8 cellular contexts compared by ENCODE assay signal in genomic region chr12:14403711-14404164, GRCh38. TPM values are rescaled to one million over a fixed set of nuclear protein-coding genes. Genes with fewer than 3 reads are reported as not detected.
A peak's percentile ranks its signal among the peaks of the same experiment; 100 is the strongest.
DNase-seq lines count a peak whose midpoint lies in the region; ATAC-seq and TF ChIP-seq lines count a peak whose summit lies in the region.

No MANE protein-coding gene starts in this region.

- H3K36me3 ChIP-seq in kidney epithelial cell (ENCODE audit: control insufficient read depth, insufficient read depth, low read length) = no peaks in the 10 kb centered on the region

- peak; percentile 54 for ATAC-seq in activated CD8-positive, alpha-beta memory T cell treated with anti-CD3 and anti-CD28 coated beads, Interleukin-2, amount 10 ng/mL, durations not matched to agents 7 days and 5 days
- ATAC-seq in HG03175 (IDR thresholded peaks at IDR 0.05; ENCODE audit: unreplicated experiment) = peak; percentile 79

- peaks cover 72% of the 10 kb centered on the region for H3K4me1 Mint-ChIP-seq in activated CD8-positive, alpha-beta memory T cell treated with anti-CD3 and anti-CD28 coated beads, Interleukin-2, amount 10 ng/mL, durations not matched to agents 7 days and 5 days
- peaks cover 54% of the 10 kb centered on the region for H3K4me1 Mint-ChIP-seq in brain

- H3K36me3 Mint-ChIP-seq in activated CD8-positive, alpha-beta memory T cell treated with anti-CD3 and anti-CD28 coated beads, Interleukin-2, amount 10 ng/mL, durations not matched to agents 7 days and 5 days = peaks cover 50% of the 10 kb centered on the region
- H3K36me3 Mint-ChIP-seq in brain = peaks cover 77% of the 10 kb centered on the region

- H3K4me3 Mint-ChIP-seq in activated CD8-positive, alpha-beta memory T cell treated with anti-CD3 and anti-CD28 coated beads, Interleukin-2, amount 10 ng/mL, durations not matched to agents 7 days and 5 days = peak overlapping the region; percentile 76
- peak overlapping the region; percentile 67 to 83 (median 79) for H3K4me3 Mint-ChIP-seq in brain

- TF ChIP-seq CTCF in brain (conservative IDR thresholded peaks at IDR 0.05) (no peak), kidney epithelial cell (IDR thresholded peaks at IDR 0.05; ENCODE audit: insufficient read depth, low read length, poor library complexity, severe bottlenecking) (no peak)

- CTCF ChIA-PET in activated CD8-positive, alpha-beta memory T cell treated with anti-CD3 and anti-CD28 coated beads, Interleukin-2, amount 10 ng/mL, durations not matched to agents 7 days and 5 days (lab: Charles Lee) = interaction anchor here (3.1 to 3.7 kb wide), 2 partner anchors 13 to 17 kb away, joined by 9 to 30 read pairs; no protein-coding TSS in a partner anchor

- no peaks in the 10 kb centered on the region for H3K27me3 ChIP-seq in kidney epithelial cell (ENCODE audit: control insufficient read depth, insufficient read depth, low read length)

- DNase-seq in activated CD8-positive, alpha-beta memory T cell treated with anti-CD3 and anti-CD28 coated beads, Interleukin-2, amount 10 ng/mL, durations not matched to agents 7 days and 5 days = no peak
- DNase-seq in activated CD8-positive, alpha-beta memory T cell treated with anti-CD3 and anti-CD28 coated beads, Interleukin-2, amount 50 U/mL, for 48 hours = no peak
- peak; percentile 93 for DNase-seq in NCI-H446 (lab: John Stamatoyannopoulos, UW)
- peak; percentile 31 for DNase-seq in kidney epithelial cell (ENCODE audit: low read depth)
- DNase-seq in stromal cell of bone marrow (ENCODE audit: low read depth) = peak; percentile 82
- no peak for DNase-seq in cortex of kidney (lab: John Stamatoyannopoulos, UW)

- no peaks in the 10 kb centered on the region for H3K27me3 Mint-ChIP-seq in activated CD8-positive, alpha-beta memory T cell treated with anti-CD3 and anti-CD28 coated beads, Interleukin-2, amount 10 ng/mL, durations not matched to agents 7 days and 5 days
- no peaks in the 10 kb centered on the region for H3K27me3 Mint-ChIP-seq in brain

- H3K4me3 ChIP-seq in kidney epithelial cell (ENCODE audit: low read depth, low read length) = no peak overlapping the region

- H3K9me3 Mint-ChIP-seq in activated CD8-positive, alpha-beta memory T cell treated with anti-CD3 and anti-CD28 coated beads, Interleukin-2, amount 10 ng/mL, durations not matched to agents 7 days and 5 days (ENCODE audit: low read depth) = no peaks in the 10 kb centered on the region
- H3K9me3 Mint-ChIP-seq in brain = peaks cover 36 to 66% (median 58%) of the 10 kb centered on the region in 5 experiments

- H3K27ac Mint-ChIP-seq in activated CD8-positive, alpha-beta memory T cell treated with anti-CD3 and anti-CD28 coated beads, Interleukin-2, amount 10 ng/mL, durations not matched to agents 7 days and 5 days = peak overlapping the region; percentile 90
- H3K27ac Mint-ChIP-seq in brain = peak overlapping the region; percentile 86 to 96 (median 95)

RNA-seq across cellular contexts. Expression of gene ATF7IP, which starts 38.3 kb away (rescaled TPM):
- total RNA-seq in activated CD8-positive, alpha-beta memory T cell treated with anti-CD3 and anti-CD28 coated beads, Interleukin-2, amount 10 ng/mL, durations not matched to agents 7 days and 5 days = 100 to 1,000 TPM; 115 to 144 TPM
- 23.9 TPM for polyA plus RNA-seq in brain (ENCODE audit: insufficient read depth, low read depth, low replicate concordance)
- total RNA-seq in kidney epithelial cell = 23.4 and 28.5 TPM in 2 replicates

Comparison
In these comparisons a context has a peak if more than half of its experiments do, and no peak if none do; other contexts are left out.
1. DNase-seq: peak in NCI-H446 (2 of 2), kidney epithelial cell (single experiment) and stromal cell of bone marrow (single experiment); none in activated CD8-positive, alpha-beta memory T cell treated with anti-CD3 and anti-CD28 coated beads, Interleukin-2, amount 10 ng/mL, durations not matched to agents 7 days and 5 days (single experiment), activated CD8-positive, alpha-beta memory T cell treated with anti-CD3 and anti-CD28 coated beads, Interleukin-2, amount 50 U/mL, for 48 hours (single experiment) and cortex of kidney (single experiment).